ENCODE assay signal across 7 cellular contexts in genomic region chr1:50505427-50505826, GRCh38.
"Had no signal": no experiment of that assay in that cellular context is flagged by ENCODE, and none has a peak within 500 bp of the region (broad histone marks: within the 10 kb centered on the region; RNA-seq: fewer than 3 reads in every experiment).

No MANE protein-coding gene starts in this region.

- DNase-seq: GDM1, GF-D8 had no signal

- FAIRE-seq: G401.6, GM12891, GM12892, GM18507, GM19239 had no signal
